ENCODE assay signal across 8 cellular contexts in the genomic region with DNA sequence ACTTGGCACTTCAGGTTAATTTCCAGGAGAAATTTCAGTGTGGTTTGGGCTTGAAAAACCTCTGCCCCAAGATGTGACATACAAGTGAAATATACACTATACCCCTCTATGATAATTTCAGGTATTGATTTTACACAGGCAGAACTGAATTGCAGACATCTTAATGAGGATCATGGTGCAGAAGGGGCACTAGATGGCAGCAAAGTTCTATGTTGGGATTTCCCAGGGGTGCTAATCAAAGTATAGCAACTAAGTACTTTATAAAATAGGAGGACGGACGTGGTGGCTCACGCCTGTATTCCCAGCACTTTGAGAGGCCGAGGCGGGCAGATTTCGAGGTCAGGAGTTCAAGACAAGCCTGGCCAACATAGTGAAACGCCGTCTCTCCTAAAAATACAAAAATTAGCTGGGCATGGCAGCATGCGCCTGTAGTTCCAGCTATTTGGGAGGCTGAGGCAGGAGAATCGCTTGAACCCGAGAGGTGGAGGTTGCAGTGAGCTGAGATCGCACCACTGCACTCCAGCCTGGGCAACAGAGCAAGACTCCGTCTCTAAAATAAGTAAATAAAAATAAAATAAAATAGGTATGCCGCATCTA.
DNase-seq lines count a peak whose midpoint lies in the region; ATAC-seq, FAIRE-seq and TF ChIP-seq lines count a peak whose summit lies in the region.
"Not testable (repeated sequence)": the region's sequence is repeated elsewhere in the genome, so short reads cannot be mapped to it uniquely, and the experiment has no call there.

No MANE protein-coding gene starts in this region.

- H3K36me3 Mint-ChIP-seq in osteocyte (ENCODE audit: unreplicated experiment) = not testable (repeated sequence)

- H3K9me3 ChIP-seq in uterus = not testable (repeated sequence)

- peak; percentile 96 for FAIRE-seq in GM12892 (lab: Jason Lieb, UNC)

- intact Hi-C loops in uterus (cut with DNase I; ENCODE audit: low total_unique reads) = not testable (repeated sequence)

- not testable (repeated sequence) for H3K9me3 Mint-ChIP-seq in osteocyte (ENCODE audit: unreplicated experiment)

- H3K36me3 ChIP-seq in uterus = not testable (repeated sequence)

- not testable (repeated sequence) for H3K27me3 Mint-ChIP-seq in osteocyte (ENCODE audit: unreplicated experiment)

- not testable (repeated sequence) for H3K27ac ChIP-seq in foreskin keratinocyte, uterus

- not testable (repeated sequence) for TF ChIP-seq POLR2A in GM12892 (IDR thresholded peaks at IDR 0.05; ENCODE audit: low read depth, low read length); uterus (IDR thresholded peaks at IDR 0.05)

- H3K4me3 ChIP-seq in uterus = not testable (repeated sequence)

- TF ChIP-seq CTCF in foreskin keratinocyte (conservative IDR thresholded peaks at IDR 0.05) (peak; percentile 94), osteocyte (IDR thresholded peaks at IDR 0.05) (peak; percentile 91), uterus (IDR thresholded peaks at IDR 0.05) (peak; percentile 51 to 79 (median 64))

- H3K4me3 Mint-ChIP-seq in osteocyte (ENCODE audit: unreplicated experiment) = not testable (repeated sequence)

- H3K27me3 ChIP-seq in foreskin keratinocyte, uterus: not testable (repeated sequence)

- peak; percentile 93 for ATAC-seq in HG02623 (IDR thresholded peaks at IDR 0.05; ENCODE audit: unreplicated experiment)
- peak; percentile 80 for ATAC-seq in foreskin keratinocyte

- DNase-seq in GM12892 (ENCODE audit: insufficient read length) = peak; percentile 13
- DNase-seq in NCI-H1048 (lab: John Stamatoyannopoulos, UW) = peak; percentile 42
- peak; percentile 38 for DNase-seq in SK-N-DZ (ENCODE audit: low spot score)
- DNase-seq in activated gamma-delta T cell treated with Interleukin-2 at 50 U/mL for 16 hours = peak; percentile 64
- peak in 1 of 2 donors; percentile 54 for DNase-seq in foreskin keratinocyte
- DNase-seq in osteocyte (ENCODE audit: extremely low spot score, unreplicated experiment) = not testable (repeated sequence)
- DNase-seq in uterus = peak in 1 of 2 donors; percentile 29

- H3K4me1 Mint-ChIP-seq in osteocyte (ENCODE audit: unreplicated experiment) = peaks cover 20% of the 10 kb centered on the region

- H3K27ac Mint-ChIP-seq in osteocyte (ENCODE audit: unreplicated experiment) = not testable (repeated sequence)

- H3K4me1 ChIP-seq in foreskin keratinocyte, uterus: not testable (repeated sequence)
